Comparison of ENCODE assay signal across 17 cellular contexts in the genomic region with DNA sequence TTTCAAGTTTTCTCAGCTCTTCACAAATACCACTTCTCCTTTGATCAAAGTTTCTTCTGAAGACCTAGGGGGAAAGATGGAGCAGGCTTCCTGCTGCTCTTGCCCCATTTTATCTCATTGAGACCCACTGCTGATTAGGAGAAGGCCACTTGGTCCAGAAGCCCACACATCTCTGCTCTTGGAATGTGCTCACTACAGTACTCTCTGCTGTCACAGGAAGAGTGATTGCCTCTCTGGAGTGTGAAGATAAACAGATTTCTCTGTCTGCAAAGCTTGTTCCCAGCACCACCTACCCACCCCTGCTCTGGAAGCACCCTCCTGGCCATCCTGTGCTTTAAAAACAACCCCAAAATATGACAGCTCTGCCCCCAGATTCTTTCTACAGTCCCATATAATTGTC. TPM values are rescaled to one million over a fixed set of nuclear protein-coding genes. Genes with fewer than 3 reads are reported as not detected.
"Had no signal": no experiment of that assay in that cellular context is flagged by ENCODE, and none has a peak within 500 bp of the region (broad histone marks: within the 10 kb centered on the region; RNA-seq: fewer than 3 reads in every experiment).

No MANE protein-coding gene starts in this region.

- H3K27ac Mint-ChIP-seq: activated CD8-positive, alpha-beta memory T cell treated with anti-CD3 and anti-CD28 coated beads, Interleukin-2, amount 10 ng/mL, durations not matched to agents 7 days and 5 days; activated naive CD4-positive, alpha-beta T cell treated with anti-CD3 and anti-CD28 coated beads, Interleukin-2, amount 50 U/mL, for 72 hours; activated T-cell treated with anti-CD3 and anti-CD28 coated beads, Interleukin-2, amount 50 U/mL, for 24 hours; T-helper 17 cell had no signal

- DNase-seq: activated CD4-positive, alpha-beta T cell treated with anti-CD3 and anti-CD28 coated beads, Interleukin-2, amount 50 U/mL, for 4 hours; activated CD8-positive, alpha-beta memory T cell treated with anti-CD3 and anti-CD28 coated beads, Interleukin-2, amount 10 ng/mL, durations not matched to agents 7 days and 5 days; activated effector memory CD4-positive, alpha-beta T cell treated with Interleukin-2 at 50 U/mL for 16 hours; activated T-cell treated with anti-CD3 and anti-CD28 coated beads, Interleukin-2, amount 50 U/mL, for 24 hours; amygdala; brain microvascular endothelial cell; cerebellar nuclear complex; gastrocnemius medialis; heart right ventricle; left lung; pancreas; retina; stimulated activated CD4-positive, alpha-beta T cell treated with anti-CD3 and anti-CD28 coated beads, Interleukin-4, amount 100 ng/mL, for 4 hours; stomach; T-helper 17 cell; uterus had no signal

- H3K9me3 Mint-ChIP-seq: activated naive CD4-positive, alpha-beta T cell treated with anti-CD3 and anti-CD28 coated beads, Interleukin-2, amount 50 U/mL, for 72 hours; activated T-cell treated with anti-CD3 and anti-CD28 coated beads, Interleukin-2, amount 50 U/mL, for 24 hours had no signal

- H3K36me3 Mint-ChIP-seq: activated CD8-positive, alpha-beta memory T cell treated with anti-CD3 and anti-CD28 coated beads, Interleukin-2, amount 10 ng/mL, durations not matched to agents 7 days and 5 days; activated naive CD4-positive, alpha-beta T cell treated with anti-CD3 and anti-CD28 coated beads, Interleukin-2, amount 50 U/mL, for 72 hours had no signal

- ATAC-seq: activated CD8-positive, alpha-beta memory T cell treated with anti-CD3 and anti-CD28 coated beads, Interleukin-2, amount 10 ng/mL, durations not matched to agents 7 days and 5 days; activated naive CD4-positive, alpha-beta T cell treated with anti-CD3 and anti-CD28 coated beads, Interleukin-2, amount 50 U/mL, for 72 hours; gastrocnemius medialis; heart right ventricle; left lung; pancreas; T-helper 17 cell had no signal

- H3K4me1 Mint-ChIP-seq: activated CD8-positive, alpha-beta memory T cell treated with anti-CD3 and anti-CD28 coated beads, Interleukin-2, amount 10 ng/mL, durations not matched to agents 7 days and 5 days had no signal

- H3K4me3 Mint-ChIP-seq: activated CD8-positive, alpha-beta memory T cell treated with anti-CD3 and anti-CD28 coated beads, Interleukin-2, amount 10 ng/mL, durations not matched to agents 7 days and 5 days; activated T-cell treated with anti-CD3 and anti-CD28 coated beads, Interleukin-2, amount 50 U/mL, for 24 hours; T-helper 17 cell had no signal

RNA-seq across cellular contexts. Expression of gene PRTG, which starts 41.3 kb away (rescaled TPM):
- total RNA-seq: activated CD8-positive, alpha-beta memory T cell treated with anti-CD3 and anti-CD28 coated beads, Interleukin-2, amount 10 ng/mL, durations not matched to agents 7 days and 5 days; activated naive CD4-positive, alpha-beta T cell treated with anti-CD3 and anti-CD28 coated beads, Interleukin-2, amount 50 U/mL, for 72 hours; T-helper 17 cell had no signal
